Comparison of ENCODE assay signal across 8 cellular contexts in the genomic region with DNA sequence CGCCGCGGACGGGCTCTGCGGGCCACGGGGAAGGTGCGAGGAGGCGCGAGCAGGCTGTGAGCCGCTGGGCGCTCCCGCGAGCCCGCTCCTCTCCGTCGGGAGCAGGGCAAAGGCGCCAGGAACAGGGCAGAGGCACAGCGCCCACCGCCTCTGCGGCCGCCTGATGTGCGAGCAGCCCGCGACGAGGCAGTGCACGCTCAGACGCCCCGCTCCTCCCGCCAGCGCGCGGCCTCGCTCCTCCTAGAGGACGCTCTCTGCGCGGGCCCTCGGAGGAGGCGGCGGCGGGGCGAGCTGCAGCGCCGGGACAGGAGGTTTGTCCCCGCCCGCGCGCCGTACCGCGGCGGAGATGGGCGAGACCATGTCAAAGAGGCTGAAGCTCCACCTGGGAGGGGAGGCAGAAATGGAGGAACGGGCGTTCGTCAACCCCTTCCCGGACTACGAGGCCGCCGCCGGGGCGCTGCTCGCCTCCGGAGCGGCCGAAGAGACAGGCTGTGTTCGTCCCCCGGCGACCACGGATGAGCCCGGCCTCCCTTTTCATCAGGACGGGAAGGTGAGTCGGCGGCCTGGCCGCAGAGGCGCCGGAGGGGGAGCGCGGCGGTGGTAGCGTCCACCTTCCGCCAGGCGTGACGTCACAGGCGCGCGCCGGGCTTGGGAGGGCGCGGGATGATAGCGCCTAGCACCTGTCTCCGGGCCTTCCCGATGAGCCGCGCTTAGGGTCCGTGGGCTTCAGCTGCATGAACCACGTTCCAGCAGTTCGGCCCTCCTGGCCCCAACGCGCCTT. TPM values are rescaled to one million over a fixed set of nuclear protein-coding genes. Genes with fewer than 3 reads are reported as not detected.
DNase-seq lines count a peak whose midpoint lies in the region; ATAC-seq and TF ChIP-seq lines count a peak whose summit lies in the region.

No MANE protein-coding gene starts in this region.

- peaks cover 0 to 5% (median 0%) of the 10 kb centered on the region in 8 donors for H3K9me3 Mint-ChIP-seq in CD4-positive, alpha-beta memory T cell
- H3K9me3 Mint-ChIP-seq in activated CD4-positive, alpha-beta memory T cell treated with anti-CD3 and anti-CD28 coated beads, Interleukin-2, amount 10 ng/mL, durations not matched to agents 7 days and 5 days, result no peaks in the 10 kb centered on the region

- H3K27ac ChIP-seq in CD4-positive, alpha-beta memory T cell (ENCODE audit: low read depth, low read length), result peak overlapping the region; percentile 98
- peak overlapping the region; percentile 98 for H3K27ac ChIP-seq in lower lobe of right lung

- CTCF ChIA-PET in CD4-positive, alpha-beta memory T cell (lab: Charles Lee; ENCODE audit: partially characterized antibody), result interaction anchor here (1.0 to 1.9 kb wide), 6 partner anchors 9 to 231 kb away, joined by 3 to 7 read pairs (median 4); no protein-coding TSS in a partner anchor
- CTCF ChIA-PET in activated CD4-positive, alpha-beta memory T cell treated with anti-CD3 and anti-CD28 coated beads, Interleukin-2, amount 10 ng/mL, durations not matched to agents 7 days and 5 days (lab: Charles Lee), result interaction anchor here (1.0 to 1.5 kb wide), 7 partner anchors 15 to 697 kb away, joined by 3 to 15 read pairs (median 3); a partner anchor contains a TSS

- ATAC-seq in GM19438 (IDR thresholded peaks at IDR 0.05; ENCODE audit: low read depth, unreplicated experiment) (peak; percentile 74), HG03571 (IDR thresholded peaks at IDR 0.05; ENCODE audit: unreplicated experiment) (peak; percentile 75), lower lobe of right lung (peak; percentile 99)

- H3K9me3 ChIP-seq in CD4-positive, alpha-beta memory T cell (ENCODE audit: control insufficient read depth in 1 of 2, low read length in 2 of 2), result no peaks in the 10 kb centered on the region
- no peaks in the 10 kb centered on the region for H3K9me3 ChIP-seq in lower lobe of right lung

- H3K4me3 Mint-ChIP-seq in CD4-positive, alpha-beta memory T cell, result peak overlapping the region; percentile 90 to 96 (median 94)
- H3K4me3 Mint-ChIP-seq in activated CD4-positive, alpha-beta memory T cell treated with anti-CD3 and anti-CD28 coated beads, Interleukin-2, amount 10 ng/mL, durations not matched to agents 7 days and 5 days, result peak overlapping the region; percentile 86

- peak; percentile 95 to 100 (median 98) for DNase-seq in CD4-positive, alpha-beta memory T cell
- DNase-seq in NCI-H82 (lab: John Stamatoyannopoulos, UW) (peak; percentile 94), ecto neural progenitor cell (ENCODE audit: low spot score) (peak; percentile 96), lower lobe of right lung (peak; percentile 96)
- peak; percentile 95 for DNase-seq in activated CD4-positive, alpha-beta memory T cell treated with anti-CD3 and anti-CD28 coated beads, Interleukin-2, amount 10 ng/mL, durations not matched to agents 7 days and 5 days
- peak; percentile 85 to 92 (median 89) for DNase-seq in stimulated activated CD4-positive, alpha-beta T cell treated with anti-CD3 and anti-CD28 coated beads, TNF-alpha, amount 100 ng/mL, for 1 hour (ENCODE audit: low read depth in 3 of 3, low spot score in 1 of 3)

- no peaks in the 10 kb centered on the region for H3K27me3 Mint-ChIP-seq in CD4-positive, alpha-beta memory T cell
- H3K27me3 Mint-ChIP-seq in activated CD4-positive, alpha-beta memory T cell treated with anti-CD3 and anti-CD28 coated beads, Interleukin-2, amount 10 ng/mL, durations not matched to agents 7 days and 5 days, result peaks cover 6% of the 10 kb centered on the region

- peaks cover 0 to 15% of the 10 kb centered on the region in 2 donors for H3K36me3 Mint-ChIP-seq in CD4-positive, alpha-beta memory T cell
- H3K36me3 Mint-ChIP-seq in activated CD4-positive, alpha-beta memory T cell treated with anti-CD3 and anti-CD28 coated beads, Interleukin-2, amount 10 ng/mL, durations not matched to agents 7 days and 5 days (ENCODE audit: low read depth), result peaks cover 8% of the 10 kb centered on the region

- POLR2A ChIA-PET in CD4-positive, alpha-beta memory T cell (lab: Charles Lee; ENCODE audit: partially characterized antibody), result interaction anchor here (0.5 to 3.3 kb wide), 29 partner anchors 9 to 740 kb away, joined by 3 to 36 read pairs (median 3); a partner anchor contains a TSS
- POLR2A ChIA-PET in activated CD4-positive, alpha-beta memory T cell treated with anti-CD3 and anti-CD28 coated beads, Interleukin-2, amount 10 ng/mL, durations not matched to agents 7 days and 5 days (lab: Charles Lee), result interaction anchor here (0.9 to 3.3 kb wide), 21 partner anchors 9 to 740 kb away, joined by 3 to 29 read pairs (median 5); a partner anchor contains a TSS

- peaks cover 13 to 25% (median 21%) of the 10 kb centered on the region in 4 donors for H3K4me1 Mint-ChIP-seq in CD4-positive, alpha-beta memory T cell
- H3K4me1 Mint-ChIP-seq in activated CD4-positive, alpha-beta memory T cell treated with anti-CD3 and anti-CD28 coated beads, Interleukin-2, amount 10 ng/mL, durations not matched to agents 7 days and 5 days, result peaks cover 27% of the 10 kb centered on the region

- peak overlapping the region; percentile 98 to 99 for H3K4me3 ChIP-seq in CD4-positive, alpha-beta memory T cell (ENCODE audit: low read length in 2 of 2)
- peak overlapping the region; percentile 77 for H3K4me3 ChIP-seq in lower lobe of right lung

- peaks cover 27% of the 10 kb centered on the region for H3K4me1 ChIP-seq in CD4-positive, alpha-beta memory T cell (ENCODE audit: insufficient read depth, low read length)
- H3K4me1 ChIP-seq in lower lobe of right lung, result peaks cover 25% of the 10 kb centered on the region

- H3K36me3 ChIP-seq in CD4-positive, alpha-beta memory T cell (ENCODE audit: insufficient read depth, low read length), result no peaks in the 10 kb centered on the region
- H3K36me3 ChIP-seq in lower lobe of right lung, result no peaks in the 10 kb centered on the region

- H3K27ac Mint-ChIP-seq in CD4-positive, alpha-beta memory T cell, result peak overlapping the region; percentile 98 to 99 (median 99)
- H3K27ac Mint-ChIP-seq in activated CD4-positive, alpha-beta memory T cell treated with anti-CD3 and anti-CD28 coated beads, Interleukin-2, amount 10 ng/mL, durations not matched to agents 7 days and 5 days, result peak overlapping the region; percentile 93

- TF ChIP-seq CTCF in lower lobe of right lung (IDR thresholded peaks at IDR 0.05), result peak; percentile 15

- intact Hi-C loops in CD4-positive, alpha-beta memory T cell (cut with micrococcal nuclease), result loop anchor here (1.0 to 10.0 kb wide), 11 partner anchors 51 to 740 kb away; a partner anchor contains a TSS
- intact Hi-C loops in lower lobe of right lung (cut with DNase I), result no loop called here

- no peaks in the 10 kb centered on the region for H3K27me3 ChIP-seq in CD4-positive, alpha-beta memory T cell (ENCODE audit: insufficient read depth, low read length)
- no peaks in the 10 kb centered on the region for H3K27me3 ChIP-seq in lower lobe of right lung (ENCODE audit: low read depth)

RNA-seq across cellular contexts. Expression of a gene that starts 0.7 kb away (rescaled TPM):
- 1 to 10 TPM; 4.4 to 4.5 TPM for total RNA-seq in CD4-positive, alpha-beta memory T cell
- polyA plus RNA-seq in CD4-positive, alpha-beta memory T cell, result 1 to 10 TPM; 5.9 to 7.0 TPM
- total RNA-seq in activated CD4-positive, alpha-beta memory T cell treated with anti-CD3 and anti-CD28 coated beads, Interleukin-2, amount 10 ng/mL, durations not matched to agents 7 days and 5 days, result 1 to 10 TPM; 6.4 TPM
- 5.7 TPM for total RNA-seq in lower lobe of right lung

Comparison
In these comparisons a context has a peak if more than half of its experiments do, and no peak if none do; other contexts are left out.
1. Peak in every context shown above with its lines: DNase-seq, ATAC-seq, H3K4me3 ChIP-seq and H3K27ac ChIP-seq.